14 cellular contexts compared by ENCODE assay signal in the genomic region with DNA sequence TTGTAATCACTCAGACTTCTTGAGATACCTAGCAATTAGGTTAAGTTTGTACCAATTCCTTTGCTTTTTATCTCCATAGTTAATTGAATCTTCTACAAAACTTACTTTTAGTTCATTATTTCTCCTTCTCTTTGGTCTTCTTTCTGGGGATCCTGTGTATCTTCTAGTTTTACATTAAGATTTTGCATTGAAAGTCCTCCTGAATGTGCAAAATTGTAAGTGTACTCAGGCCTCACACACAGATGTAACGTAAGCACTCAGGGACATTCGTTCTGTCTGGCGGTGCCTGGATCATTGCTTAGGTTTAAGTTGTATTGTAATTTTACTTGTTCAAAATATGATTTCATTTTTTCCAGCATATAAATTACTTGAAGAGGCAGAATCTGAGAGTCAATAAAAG.
A peak's percentile ranks its signal among the peaks of the same experiment; 100 is the strongest.
DNase-seq lines count a peak whose midpoint lies in the region; ATAC-seq and TF ChIP-seq lines count a peak whose summit lies in the region.
"Had no signal": no experiment of that assay in that cellular context is flagged by ENCODE, and none has a peak within 500 bp of the region (broad histone marks: within the 10 kb centered on the region; RNA-seq: fewer than 3 reads in every experiment).

No MANE protein-coding gene starts in this region.

- TF ChIP-seq CTCF in MCF 10A (IDR thresholded peaks at IDR 0.05; ENCODE audit: unreplicated experiment) (no peak), nephron progenitor cell (IDR thresholded peaks at IDR 0.05) (no peak), upper lobe of right lung (IDR thresholded peaks at IDR 0.05) (no peak)

- CTCF ChIA-PET in MCF 10A (lab: Yijun Ruan, JAX), result no interaction called here

- H3K4me3 ChIP-seq in upper lobe of right lung, result no peak overlapping the region
- H3K4me3 ChIP-seq: BLaER1 had no signal

- H3K27ac Mint-ChIP-seq in MCF 10A (ENCODE audit: low read depth, unreplicated experiment) (no peak overlapping the region), nephron progenitor cell (no peak overlapping the region)
- H3K27ac Mint-ChIP-seq: CD8-positive, alpha-beta memory T cell; H9 had no signal

- H3K9me3 ChIP-seq in upper lobe of right lung, result no peaks in the 10 kb centered on the region
- H3K9me3 ChIP-seq: BLaER1, Caco-2 had no signal

- no peaks in the 10 kb centered on the region for H3K36me3 ChIP-seq in upper lobe of right lung
- H3K36me3 ChIP-seq: BLaER1 had no signal

- intact Hi-C loops in MCF 10A (cut with micrococcal nuclease) (no loop called here), upper lobe of right lung (cut with DNase I) (no loop called here)

- H3K9me3 Mint-ChIP-seq in MCF 10A (ENCODE audit: unreplicated experiment) (no peaks in the 10 kb centered on the region), nephron progenitor cell (no peaks in the 10 kb centered on the region)
- H3K9me3 Mint-ChIP-seq: CD8-positive, alpha-beta memory T cell; H9 had no signal

- H3K27me3 Mint-ChIP-seq in MCF 10A (ENCODE audit: insufficient read depth, unreplicated experiment) (no peaks in the 10 kb centered on the region), nephron progenitor cell (ENCODE audit: low read depth, poor library complexity) (peaks cover 3% of the 10 kb centered on the region)

- H3K27me3 ChIP-seq in layer of hippocampus (ENCODE audit: control insufficient read depth, insufficient read depth, low read length), result no peaks in the 10 kb centered on the region
- no peaks in the 10 kb centered on the region for H3K27me3 ChIP-seq in upper lobe of right lung
- H3K27me3 ChIP-seq: BLaER1 had no signal

- POLR2A ChIA-PET in MCF 10A (lab: Yijun Ruan, JAX), result no interaction called here

- no peaks in the 10 kb centered on the region for H3K4me1 ChIP-seq in upper lobe of right lung
- H3K4me1 ChIP-seq: BLaER1 had no signal

- H3K4me3 Mint-ChIP-seq in MCF 10A (ENCODE audit: unreplicated experiment) (no peak overlapping the region), nephron progenitor cell (no peak overlapping the region)
- H3K4me3 Mint-ChIP-seq: CD8-positive, alpha-beta memory T cell; H9 had no signal

- H3K4me1 Mint-ChIP-seq in MCF 10A (ENCODE audit: insufficient read depth, unreplicated experiment) (no peaks in the 10 kb centered on the region), nephron progenitor cell (peaks cover 21% of the 10 kb centered on the region)
- H3K4me1 Mint-ChIP-seq: CD8-positive, alpha-beta memory T cell had no signal

- no peak for ATAC-seq in upper lobe of right lung

- no TSS peak for BruUV-seq in MCF 10A (replicated peaks; lab: Mats Ljungman, UMichigan)

- peak; percentile 35 for DNase-seq in putamen (ENCODE audit: low spot score)
- no peak for DNase-seq in MCF 10A (ENCODE audit: unreplicated experiment)
- DNase-seq in nephron progenitor cell, result no peak
- no peak for DNase-seq in AG08396 (ENCODE audit: low spot score)
- DNase-seq in upper lobe of right lung, result no peak
- DNase-seq: Caco-2; CD8-positive, alpha-beta memory T cell; DND-41; GDM1; GOT3; H9 had no signal

- peak overlapping the region; percentile 97 for H3K27ac ChIP-seq in angular gyrus (ENCODE audit: low read depth, low read length)
- H3K27ac ChIP-seq in layer of hippocampus (ENCODE audit: low read depth, low read length), result peak overlapping the region; percentile 95
- no peak overlapping the region for H3K27ac ChIP-seq in upper lobe of right lung
- H3K27ac ChIP-seq: BLaER1 had no signal

- H3K36me3 Mint-ChIP-seq in MCF 10A (ENCODE audit: insufficient read depth, unreplicated experiment) (no peaks in the 10 kb centered on the region), nephron progenitor cell (ENCODE audit: low read depth) (no peaks in the 10 kb centered on the region)
- H3K36me3 Mint-ChIP-seq: CD8-positive, alpha-beta memory T cell had no signal
